ENCODE assay signal across 13 cellular contexts in the genomic region with DNA sequence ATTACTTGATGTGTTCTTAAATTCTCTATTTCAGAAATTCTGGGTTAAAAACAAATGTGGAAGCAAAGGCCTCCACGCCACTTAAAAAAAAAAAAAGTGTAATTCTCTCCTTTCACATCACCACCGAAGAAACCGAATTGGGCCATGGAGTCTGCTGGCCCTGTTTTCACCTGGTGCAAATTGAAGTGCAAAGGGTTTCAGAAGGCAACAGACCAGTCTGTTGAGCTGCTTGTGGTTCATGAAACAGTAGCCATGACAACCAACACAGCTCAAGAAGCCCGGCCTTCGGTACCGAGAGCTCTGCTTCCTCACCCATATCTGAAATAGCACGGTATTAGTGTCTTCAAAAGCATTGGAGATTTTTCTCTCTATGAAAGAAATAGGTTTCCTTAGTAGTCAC.
DNase-seq lines count a peak whose midpoint lies in the region; ATAC-seq and TF ChIP-seq lines count a peak whose summit lies in the region.
"Had no signal": no experiment of that assay in that cellular context is flagged by ENCODE, and none has a peak within 500 bp of the region (broad histone marks: within the 10 kb centered on the region; RNA-seq: fewer than 3 reads in every experiment).

No MANE protein-coding gene starts in this region.

- no peak overlapping the region for H3K27ac Mint-ChIP-seq in type B pancreatic cell
- H3K27ac Mint-ChIP-seq: activated T-cell treated with anti-CD3 and anti-CD28 coated beads, Interleukin-2, amount 50 U/mL, for 24 hours had no signal

- H3K27ac ChIP-seq in esophagus squamous epithelium: no peak overlapping the region
- no peak overlapping the region for H3K27ac ChIP-seq in suprapubic skin
- H3K27ac ChIP-seq: VCaP had no signal

- no peaks in the 10 kb centered on the region for H3K9me3 Mint-ChIP-seq in type B pancreatic cell
- H3K9me3 Mint-ChIP-seq: activated T-cell treated with anti-CD3 and anti-CD28 coated beads, Interleukin-2, amount 50 U/mL, for 24 hours had no signal

- peaks cover 14% of the 10 kb centered on the region for H3K36me3 Mint-ChIP-seq in type B pancreatic cell

- H3K4me3 ChIP-seq in esophagus squamous epithelium (no peak overlapping the region), suprapubic skin (no peak overlapping the region)

- intact Hi-C loops in sciatic nerve (cut with DNase I): no loop called here
- intact Hi-C loops in esophagus squamous epithelium (cut with DNase I): no loop called here

- H3K27me3 ChIP-seq in esophagus squamous epithelium (no peaks in the 10 kb centered on the region), suprapubic skin (no peaks in the 10 kb centered on the region)

- in situ Hi-C loops in GM13977 (cut with MboI; ENCODE audit: low pct_unique_long_range_greater_than_20kb, low sequenced_read_pairs, unreplicated experiment): no loop called here

- TF ChIP-seq EP300 in suprapubic skin (IDR thresholded peaks at IDR 0.05): no peak

- ATAC-seq in GM19455 (IDR thresholded peaks at IDR 0.05; ENCODE audit: unreplicated experiment): peak; percentile 39
- peak; percentile 57 for ATAC-seq in HG03025 (IDR thresholded peaks at IDR 0.05; ENCODE audit: low FRiP score, unreplicated experiment)
- no peak for ATAC-seq in sciatic nerve
- ATAC-seq: HCT116 had no signal

- DNase-seq in GM13977 (ENCODE audit: low spot score) (peak; percentile 81), NCI-H748 (lab: John Stamatoyannopoulos, UW; ENCODE audit: unreplicated experiment) (peak; percentile 89), type B pancreatic cell (ENCODE audit: extremely low spot score, unreplicated experiment) (no peak), sciatic nerve (ENCODE audit: low spot score) (no peak), esophagus squamous epithelium (lab: John Stamatoyannopoulos, UW) (no peak), suprapubic skin (ENCODE audit: low spot score in 2 of 2) (no peak)
- DNase-seq: activated T-cell treated with anti-CD3 and anti-CD28 coated beads, Interleukin-2, amount 50 U/mL, for 24 hours; NCI-H345; Right ventricle myocardium superior had no signal

- H3K4me1 ChIP-seq in esophagus squamous epithelium (no peaks in the 10 kb centered on the region), suprapubic skin (no peaks in the 10 kb centered on the region)

- H3K27me3 Mint-ChIP-seq in type B pancreatic cell: no peaks in the 10 kb centered on the region
- H3K27me3 Mint-ChIP-seq: activated T-cell treated with anti-CD3 and anti-CD28 coated beads, Interleukin-2, amount 50 U/mL, for 24 hours had no signal

- WGBS in esophagus squamous epithelium, 2 donors: 79 to 84% methylated on average over 6 to 7 of the region's 7 CpGs
- 86% methylated on average over 7 of the region's 7 CpGs for WGBS in suprapubic skin

- H3K9me3 ChIP-seq in esophagus squamous epithelium: no peaks in the 10 kb centered on the region
- no peaks in the 10 kb centered on the region for H3K9me3 ChIP-seq in suprapubic skin

- H3K36me3 ChIP-seq in esophagus squamous epithelium (peaks cover 0 to 59% (median 5%) of the 10 kb centered on the region in 3 donors), suprapubic skin (peaks cover 20% of the 10 kb centered on the region)

- TF ChIP-seq POLR2A in esophagus squamous epithelium (IDR thresholded peaks at IDR 0.05) (no peak), suprapubic skin (IDR thresholded peaks at IDR 0.05) (no peak)

- no peak overlapping the region for H3K4me3 Mint-ChIP-seq in type B pancreatic cell
- H3K4me3 Mint-ChIP-seq: activated T-cell treated with anti-CD3 and anti-CD28 coated beads, Interleukin-2, amount 50 U/mL, for 24 hours had no signal

- TF ChIP-seq CTCF in GM13977 (IDR thresholded peaks at IDR 0.05; ENCODE audit: extremely low read depth, insufficient read depth, missing control alignments): no peak
- TF ChIP-seq CTCF in type B pancreatic cell (conservative IDR thresholded peaks at IDR 0.05): no peak
- no peak for TF ChIP-seq CTCF in esophagus squamous epithelium (IDR thresholded peaks at IDR 0.05)
- no peak for TF ChIP-seq CTCF in suprapubic skin (IDR thresholded peaks at IDR 0.05)

- H3K4me1 Mint-ChIP-seq in type B pancreatic cell (ENCODE audit: unreplicated experiment): peaks cover 12% of the 10 kb centered on the region

Comparison
In these comparisons a context has a peak if more than half of its experiments do, and no peak if none do; other contexts are left out.
1. DNase-seq: peak in GM13977 (single experiment) and NCI-H748 (single experiment); none in type B pancreatic cell (single experiment), sciatic nerve (single experiment), esophagus squamous epithelium (single experiment) and suprapubic skin (0 of 2).